8 cellular contexts compared by ENCODE assay signal in genomic region chr11:62591448-62592215, GRCh38. TPM values are rescaled to one million over a fixed set of nuclear protein-coding genes. Genes with fewer than 3 reads are reported as not detected.
DNase-seq lines count a peak whose midpoint lies in the region; ATAC-seq and TF ChIP-seq lines count a peak whose summit lies in the region.

A gene with protein sequence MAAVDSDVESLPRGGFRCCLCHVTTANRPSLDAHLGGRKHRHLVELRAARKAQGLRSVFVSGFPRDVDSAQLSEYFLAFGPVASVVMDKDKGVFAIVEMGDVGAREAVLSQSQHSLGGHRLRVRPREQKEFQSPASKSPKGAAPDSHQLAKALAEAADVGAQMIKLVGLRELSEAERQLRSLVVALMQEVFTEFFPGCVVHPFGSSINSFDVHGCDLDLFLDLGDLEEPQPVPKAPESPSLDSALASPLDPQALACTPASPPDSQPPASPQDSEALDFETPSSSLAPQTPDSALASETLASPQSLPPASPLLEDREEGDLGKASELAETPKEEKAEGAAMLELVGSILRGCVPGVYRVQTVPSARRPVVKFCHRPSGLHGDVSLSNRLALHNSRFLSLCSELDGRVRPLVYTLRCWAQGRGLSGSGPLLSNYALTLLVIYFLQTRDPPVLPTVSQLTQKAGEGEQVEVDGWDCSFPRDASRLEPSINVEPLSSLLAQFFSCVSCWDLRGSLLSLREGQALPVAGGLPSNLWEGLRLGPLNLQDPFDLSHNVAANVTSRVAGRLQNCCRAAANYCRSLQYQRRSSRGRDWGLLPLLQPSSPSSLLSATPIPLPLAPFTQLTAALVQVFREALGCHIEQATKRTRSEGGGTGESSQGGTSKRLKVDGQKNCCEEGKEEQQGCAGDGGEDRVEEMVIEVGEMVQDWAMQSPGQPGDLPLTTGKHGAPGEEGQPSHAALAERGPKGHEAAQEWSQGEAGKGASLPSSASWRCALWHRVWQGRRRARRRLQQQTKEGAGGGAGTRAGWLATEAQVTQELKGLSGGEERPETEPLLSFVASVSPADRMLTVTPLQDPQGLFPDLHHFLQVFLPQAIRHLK (minus strand): TSS chr11:62591523. CDS start chr11:62591485, 38 bp downstream.

- no peak for TF ChIP-seq CTCF in BE2C (IDR thresholded peaks at IDR 0.05; ENCODE audit: low read depth, low read length)
- no peak for TF ChIP-seq CTCF in colonic mucosa (IDR thresholded peaks at IDR 0.05)

- DNase-seq in BE2C (peak; percentile 92), GM19240 (ENCODE audit: insufficient read length, low spot score) (peak; percentile 82), NCI-H526 (lab: John Stamatoyannopoulos, UW) (peak; percentile 99 to 100), colonic mucosa (peak; percentile 98)
- peak; percentile 97 for DNase-seq in activated CD4-positive, alpha-beta T cell treated with anti-CD3 and anti-CD28 coated beads for 48 hours
- peak; percentile 84 to 91 for DNase-seq in stimulated activated CD4-positive, alpha-beta T cell treated with anti-CD3 and anti-CD28 coated beads, Interleukin-1b, Interleukin-23, amount 100 ng/mL, for 4 hours (ENCODE audit: low read depth in 2 of 2)

- H3K4me1 ChIP-seq in BE2C: peaks cover 6% of the 10 kb centered on the region; the same call in 1 of the 2 replicates
- peaks cover 20% of the 10 kb centered on the region for H3K4me1 ChIP-seq in colonic mucosa

- H3K9ac ChIP-seq in colonic mucosa (ENCODE audit: low read depth in 2 of 2, low read length in 2 of 2): peak within 1 kb of the TSS; percentile 53 to 96

- peak within 1 kb of the TSS; percentile 94 for H3K27ac ChIP-seq in colonic mucosa
- H3K27ac ChIP-seq in layer of hippocampus (ENCODE audit: low read depth, low read length): peak within 1 kb of the TSS; percentile 98

- H3K4me3 ChIP-seq in BE2C (ENCODE audit: low read depth, low read length) (peak within 1 kb of the TSS; percentile 92), colonic mucosa (peak within 1 kb of the TSS; percentile 54)

- H3K9me3 ChIP-seq in BE2C (no peaks in the 10 kb centered on the region), colonic mucosa (no peaks in the 10 kb centered on the region)

- intact Hi-C loops in colonic mucosa (cut with DNase I): loop anchor here (10.0 kb wide), 1 partner anchor 103 kb away; no protein-coding TSS in a partner anchor

- peaks cover 29% of the 10 kb centered on the region for H3K36me3 ChIP-seq in BE2C
- no peaks in the 10 kb centered on the region for H3K36me3 ChIP-seq in colonic mucosa

- peak; percentile 86 for ATAC-seq in HG03460 (IDR thresholded peaks at IDR 0.05; ENCODE audit: unreplicated experiment)

- H3K27me3 ChIP-seq in BE2C: no peaks in the 10 kb centered on the region
- H3K27me3 ChIP-seq in colonic mucosa: no peaks in the 10 kb centered on the region
- no peaks in the 10 kb centered on the region for H3K27me3 ChIP-seq in layer of hippocampus (ENCODE audit: control insufficient read depth, insufficient read depth, low read length)

RNA-seq across cellular contexts. Expression of the gene that starts here (rescaled TPM):
- 61.8 TPM for polyA plus RNA-seq in BE2C (2012; ENCODE audit: insufficient read depth, insufficient read length, low read depth)
- total RNA-seq in colonic mucosa: 10 to 100 TPM; 11.1 to 26.2 TPM

Comparison
In these comparisons a context has a peak if more than half of its experiments do, and no peak if none do; other contexts are left out.
1. Peak in every context shown above with its lines: DNase-seq, ATAC-seq, H3K4me3 ChIP-seq and H3K27ac ChIP-seq.